ENCODE assay signal across 8 cellular contexts in the genomic region with DNA sequence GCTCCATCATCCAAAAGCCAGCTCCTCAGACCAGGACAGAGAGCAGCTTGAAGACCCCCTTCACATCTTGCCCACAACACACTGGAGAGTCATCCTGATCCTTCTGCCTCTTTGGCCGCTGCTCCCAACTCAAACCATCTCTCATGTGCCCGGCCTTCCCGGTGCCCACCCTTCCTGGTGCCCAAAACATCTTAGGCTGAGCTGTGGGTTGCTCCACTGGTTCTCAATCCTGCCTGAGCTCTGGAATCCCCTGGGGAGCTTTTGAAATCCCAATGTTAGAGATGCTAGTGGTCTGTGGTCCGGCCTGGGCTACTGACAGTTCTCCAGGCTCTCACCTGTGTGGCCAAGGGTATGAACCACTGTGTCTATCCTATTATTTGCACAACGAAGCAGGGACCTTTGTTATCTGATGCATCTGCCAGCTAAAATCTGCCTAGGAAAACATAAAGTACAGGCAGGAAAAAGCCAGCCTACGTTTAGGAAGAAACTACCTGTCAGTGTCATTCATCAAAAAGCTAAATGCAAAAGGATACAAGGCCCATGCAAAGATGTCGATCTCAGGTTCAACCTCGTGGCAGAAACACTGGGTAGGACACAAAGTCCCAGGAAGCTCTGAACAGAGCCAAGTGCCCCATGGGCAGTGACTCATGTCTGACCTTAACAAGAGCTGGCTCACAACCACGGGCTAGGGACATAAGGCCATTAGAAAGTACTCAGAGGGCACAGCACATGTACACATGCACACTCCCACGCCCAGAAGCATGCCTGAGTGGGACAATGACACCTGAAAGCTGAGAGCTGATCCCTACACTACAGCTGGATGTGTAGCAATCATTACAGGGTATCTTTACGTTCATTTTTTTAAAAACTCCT. TPM values are rescaled to one million over a fixed set of nuclear protein-coding genes. Genes with fewer than 3 reads are reported as not detected.
DNase-seq lines count a peak whose midpoint lies in the region; ATAC-seq and TF ChIP-seq lines count a peak whose summit lies in the region.
"Had no signal": no experiment of that assay in that cellular context is flagged by ENCODE, and none has a peak within 500 bp of the region (broad histone marks: within the 10 kb centered on the region; RNA-seq: fewer than 3 reads in every experiment).

No MANE protein-coding gene starts in this region.

- H3K4me3 ChIP-seq in astrocyte of the spinal cord (ENCODE audit: low read depth, low read length): no peak overlapping the region
- H3K4me3 ChIP-seq in kidney epithelial cell (ENCODE audit: low read depth, low read length): no peak overlapping the region
- H3K4me3 ChIP-seq in tibial artery: no peak overlapping the region

- peaks cover 0 to 73% (median 55%) of the 10 kb centered on the region in 4 donors for H3K4me1 ChIP-seq in tibial artery

- no peaks in the 10 kb centered on the region for H3K9me3 ChIP-seq in tibial artery

- TF ChIP-seq CTCF in astrocyte of the spinal cord (IDR thresholded peaks at IDR 0.05; ENCODE audit: low read depth, low read length): no peak
- no peak for TF ChIP-seq CTCF in kidney epithelial cell (IDR thresholded peaks at IDR 0.05; ENCODE audit: insufficient read depth, low read length, poor library complexity, severe bottlenecking)
- no peak for TF ChIP-seq CTCF in tibial artery (IDR thresholded peaks at IDR 0.05)

- no peaks in the 10 kb centered on the region for H3K27me3 ChIP-seq in kidney epithelial cell (ENCODE audit: control insufficient read depth, insufficient read depth, low read length)
- no peaks in the 10 kb centered on the region for H3K27me3 ChIP-seq in tibial artery

- peak overlapping the region; percentile 90 to 96 for H3K27ac ChIP-seq in tibial artery

- intact Hi-C loops in tibial artery (cut with DNase I; ENCODE audit: low total_unique reads): no loop called here

- in situ Hi-C loops in astrocyte of the spinal cord (cut with HindIII; ENCODE audit: low sequenced_read_pairs): no loop called here

- DNase-seq in M059J (ENCODE audit: low read depth) (peak; percentile 96), astrocyte of the spinal cord (ENCODE audit: low read depth, low spot score) (peak; percentile 61), kidney epithelial cell (ENCODE audit: low read depth) (peak; percentile 79), tibial artery (peak; percentile 94 to 97), germinal center (ENCODE audit: low spot score) (no peak)
- DNase-seq: activated CD4-positive, alpha-beta T cell treated with anti-CD3 and anti-CD28 coated beads, Interleukin-2, amount 50 U/mL, for 1 hour had no signal

- H3K36me3 ChIP-seq in kidney epithelial cell (ENCODE audit: control insufficient read depth, insufficient read depth, low read length) (no peaks in the 10 kb centered on the region), tibial artery (no peaks in the 10 kb centered on the region)

- ATAC-seq in GM18517 (IDR thresholded peaks at IDR 0.05; ENCODE audit: unreplicated experiment) (no peak), GM18511 (IDR thresholded peaks at IDR 0.05; ENCODE audit: unreplicated experiment) (no peak)

RNA-seq across cellular contexts. Expression of a gene that starts 30.8 kb away (rescaled TPM):
- 5.1 and 9.3 TPM in 2 replicates for total RNA-seq in M059J (2014; rRNA removed; shearing (Covaris generic))
- 16.8 and 17.3 TPM in 2 replicates for total RNA-seq in kidney epithelial cell
